ENCODE assay signal across 8 cellular contexts in the genomic region with DNA sequence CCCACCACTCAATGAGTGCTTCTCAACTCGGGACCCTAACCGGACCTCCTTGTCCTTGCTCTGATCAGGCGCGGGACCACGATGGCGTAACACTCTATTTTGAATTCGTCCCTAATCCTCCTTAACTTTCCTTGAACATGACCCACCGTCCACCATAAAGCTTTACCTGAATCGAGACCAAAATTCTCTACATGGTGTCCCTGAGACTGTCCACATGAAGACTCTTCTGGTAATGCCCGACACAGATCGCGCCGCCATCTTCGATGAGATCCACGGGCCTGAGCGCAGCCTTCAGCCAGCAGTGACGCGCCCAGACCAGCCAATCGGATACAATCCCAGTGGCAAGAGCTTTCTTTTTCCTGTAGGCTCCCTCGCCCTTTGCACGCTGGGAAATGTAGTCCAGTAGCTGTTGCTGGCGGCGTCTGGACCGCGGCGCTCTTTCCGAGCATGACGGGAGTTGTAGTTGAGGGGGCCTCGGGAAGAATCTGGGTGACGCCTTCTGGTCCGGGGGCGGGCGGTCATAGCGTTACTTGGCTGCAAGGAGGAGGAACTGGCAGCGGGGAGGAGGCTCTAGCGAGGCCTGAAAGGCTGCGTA. TPM values are rescaled to one million over a fixed set of nuclear protein-coding genes. Genes with fewer than 3 reads are reported as not detected.
DNase-seq lines count a peak whose midpoint lies in the region; ATAC-seq and TF ChIP-seq lines count a peak whose summit lies in the region.

A gene (minus strand): TSS at position 284 of the 595 bp plus-strand sequence. CDS start 26 bp downstream, at position 258.
A gene (plus strand): TSS at position 517 of the 595 bp plus-strand sequence. CDS start 306 bp downstream, outside the sequence.

- DNase-seq in DMS153 treated with DMSO at 0.1 percent for 48 hours (lab: John Stamatoyannopoulos, UW; ENCODE audit: unreplicated experiment), result peak; percentile 99
- peak; percentile 99 for DNase-seq in KBM-7
- DNase-seq in activated T-cell treated with anti-CD3 and anti-CD28 coated beads, Interleukin-2, amount 50 U/mL, for 48 hours, result peak; percentile 94 to 96
- peak; percentile 99 for DNase-seq in esophagus muscularis mucosa (ENCODE audit: extremely low spot score)
- peak; percentile 96 for DNase-seq in stimulated activated CD8-positive, alpha-beta memory T cell treated with anti-CD3 and anti-CD28 coated beads, Interleukin-7, amount 100 ng/mL, for 4 hours (ENCODE audit: low read depth in 2 of 2)

- WGBS in esophagus muscularis mucosa, result under 1% methylated on average over 34 of the region's 37 CpGs

- intact Hi-C loops in esophagus muscularis mucosa (cut with DNase I), result no loop called here

- H3K36me3 ChIP-seq in esophagus muscularis mucosa (peaks cover 28 to 38% (median 33%) of the 10 kb centered on the region in 4 donors), muscle layer of duodenum (ENCODE audit: control insufficient read depth in 1 of 2, insufficient read depth in 2 of 2, low read length in 2 of 2) (peaks cover 35 to 41% of the 10 kb centered on the region in 2 donors)

- in situ Hi-C loops in KBM-7 (cut with MboI; ENCODE audit: low pct_unique_long_range_greater_than_20kb, low sequenced_read_pairs), result no loop called here

- peak within 1 kb of the TSS; percentile 65 to 85 (median 68) for H3K4me3 ChIP-seq in esophagus muscularis mucosa
- peak within 1 kb of the TSS; percentile 80 to 93 for H3K4me3 ChIP-seq in muscle layer of duodenum (ENCODE audit: low read depth in 1 of 2, low read length in 2 of 2)

- H3K9me3 ChIP-seq in esophagus muscularis mucosa (peaks cover 0 to 6% (median 0%) of the 10 kb centered on the region in 4 donors), muscle layer of duodenum (ENCODE audit: control insufficient read depth in 1 of 2, low read length in 2 of 2) (peaks cover under 1 to 6% of the 10 kb centered on the region in 2 donors)

- H3K27ac ChIP-seq in esophagus muscularis mucosa (replicated peaks in 1 of 4) (peak within 1 kb of the TSS; percentile 82 to 90 (median 84)), muscle layer of duodenum (ENCODE audit: low read length) (peak within 1 kb of the TSS; percentile 96)

- no peak for TF ChIP-seq POLR2A in esophagus muscularis mucosa (IDR thresholded peaks at IDR 0.05; ENCODE audit: low read depth)

- TF ChIP-seq EP300 in esophagus muscularis mucosa (IDR thresholded peaks at IDR 0.05), result no peak

- H3K4me1 ChIP-seq in esophagus muscularis mucosa, result peaks cover 34 to 53% (median 47%) of the 10 kb centered on the region in 4 donors
- H3K4me1 ChIP-seq in muscle layer of duodenum (ENCODE audit: control insufficient read depth in 1 of 2, insufficient read depth in 2 of 2, low read length in 2 of 2), result peaks cover 10 to 26% of the 10 kb centered on the region in 2 donors

- TF ChIP-seq CTCF in esophagus muscularis mucosa (IDR thresholded peaks at IDR 0.05), result peak in 1 of 3 experiments; percentile 10

- ATAC-seq in GM21717 (IDR thresholded peaks at IDR 0.05; ENCODE audit: unreplicated experiment), result peak; percentile 99

- H3K27me3 ChIP-seq in esophagus muscularis mucosa, result no peaks in the 10 kb centered on the region
- no peaks in the 10 kb centered on the region for H3K27me3 ChIP-seq in muscle layer of duodenum (ENCODE audit: low read depth, low read length)

TF ChIP-seq in PFSK-1, 5 proteins besides CTCF, POLR2A, EP300 and RAD21:
- TF ChIP-seq TAF1 (IDR thresholded peaks at IDR 0.05; ENCODE audit: borderline replicate concordance, insufficient read depth, low read length) (peak; percentile 95), FOXP2 (optimal IDR thresholded peaks at IDR 0.05; ENCODE audit: borderline replicate concordance, extremely low read depth, extremely low read length, insufficient read depth) (peak; percentile 9), SIN3A (IDR thresholded peaks at IDR 0.05; ENCODE audit: borderline replicate concordance, insufficient read depth, low read length) (peak; percentile 9; the same call in 1 of the 2 replicates), POLR2AphosphoS5 (IDR thresholded peaks at IDR 0.05; ENCODE audit: low read depth, low read length) (peak; percentile 95)
- TF ChIP-seq, protein P1, sequence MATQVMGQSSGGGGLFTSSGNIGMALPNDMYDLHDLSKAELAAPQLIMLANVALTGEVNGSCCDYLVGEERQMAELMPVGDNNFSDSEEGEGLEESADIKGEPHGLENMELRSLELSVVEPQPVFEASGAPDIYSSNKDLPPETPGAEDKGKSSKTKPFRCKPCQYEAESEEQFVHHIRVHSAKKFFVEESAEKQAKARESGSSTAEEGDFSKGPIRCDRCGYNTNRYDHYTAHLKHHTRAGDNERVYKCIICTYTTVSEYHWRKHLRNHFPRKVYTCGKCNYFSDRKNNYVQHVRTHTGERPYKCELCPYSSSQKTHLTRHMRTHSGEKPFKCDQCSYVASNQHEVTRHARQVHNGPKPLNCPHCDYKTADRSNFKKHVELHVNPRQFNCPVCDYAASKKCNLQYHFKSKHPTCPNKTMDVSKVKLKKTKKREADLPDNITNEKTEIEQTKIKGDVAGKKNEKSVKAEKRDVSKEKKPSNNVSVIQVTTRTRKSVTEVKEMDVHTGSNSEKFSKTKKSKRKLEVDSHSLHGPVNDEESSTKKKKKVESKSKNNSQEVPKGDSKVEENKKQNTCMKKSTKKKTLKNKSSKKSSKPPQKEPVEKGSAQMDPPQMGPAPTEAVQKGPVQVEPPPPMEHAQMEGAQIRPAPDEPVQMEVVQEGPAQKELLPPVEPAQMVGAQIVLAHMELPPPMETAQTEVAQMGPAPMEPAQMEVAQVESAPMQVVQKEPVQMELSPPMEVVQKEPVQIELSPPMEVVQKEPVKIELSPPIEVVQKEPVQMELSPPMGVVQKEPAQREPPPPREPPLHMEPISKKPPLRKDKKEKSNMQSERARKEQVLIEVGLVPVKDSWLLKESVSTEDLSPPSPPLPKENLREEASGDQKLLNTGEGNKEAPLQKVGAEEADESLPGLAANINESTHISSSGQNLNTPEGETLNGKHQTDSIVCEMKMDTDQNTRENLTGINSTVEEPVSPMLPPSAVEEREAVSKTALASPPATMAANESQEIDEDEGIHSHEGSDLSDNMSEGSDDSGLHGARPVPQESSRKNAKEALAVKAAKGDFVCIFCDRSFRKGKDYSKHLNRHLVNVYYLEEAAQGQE (IDR thresholded peaks at IDR 0.05; ENCODE audit: insufficient read depth in 1 of 2, low read depth in 2 of 2, low read length in 2 of 2), result no peak; a peak in 1 of 4 replicates
TF ChIP-seq in PFSK-1: peak in this region for 4.

RNA-seq across cellular contexts. Expression of the first gene that starts in this region (rescaled TPM):
- polyA plus RNA-seq in PFSK-1 (2012; ENCODE audit: insufficient read length, low read depth), result 3.5 TPM
- 10 to 100 TPM in 2 of 4 donors, 1 to 10 TPM in 2; 8.3 to 12.9 (median 10.4) TPM for total RNA-seq in esophagus muscularis mucosa

RNA-seq across cellular contexts. Expression of the second gene that starts in this region (rescaled TPM):
- 2.2 TPM for polyA plus RNA-seq in PFSK-1 (2012; ENCODE audit: insufficient read length, low read depth)
- 10 to 100 TPM; 16.7 to 19.6 (median 18.6) TPM for total RNA-seq in esophagus muscularis mucosa

Comparison
In these comparisons a context has a peak if more than half of its experiments do, and no peak if none do; other contexts are left out.
1. Peak in every context shown above with its lines: DNase-seq, ATAC-seq, H3K4me3 ChIP-seq and H3K27ac ChIP-seq.